In the genomic region with DNA sequence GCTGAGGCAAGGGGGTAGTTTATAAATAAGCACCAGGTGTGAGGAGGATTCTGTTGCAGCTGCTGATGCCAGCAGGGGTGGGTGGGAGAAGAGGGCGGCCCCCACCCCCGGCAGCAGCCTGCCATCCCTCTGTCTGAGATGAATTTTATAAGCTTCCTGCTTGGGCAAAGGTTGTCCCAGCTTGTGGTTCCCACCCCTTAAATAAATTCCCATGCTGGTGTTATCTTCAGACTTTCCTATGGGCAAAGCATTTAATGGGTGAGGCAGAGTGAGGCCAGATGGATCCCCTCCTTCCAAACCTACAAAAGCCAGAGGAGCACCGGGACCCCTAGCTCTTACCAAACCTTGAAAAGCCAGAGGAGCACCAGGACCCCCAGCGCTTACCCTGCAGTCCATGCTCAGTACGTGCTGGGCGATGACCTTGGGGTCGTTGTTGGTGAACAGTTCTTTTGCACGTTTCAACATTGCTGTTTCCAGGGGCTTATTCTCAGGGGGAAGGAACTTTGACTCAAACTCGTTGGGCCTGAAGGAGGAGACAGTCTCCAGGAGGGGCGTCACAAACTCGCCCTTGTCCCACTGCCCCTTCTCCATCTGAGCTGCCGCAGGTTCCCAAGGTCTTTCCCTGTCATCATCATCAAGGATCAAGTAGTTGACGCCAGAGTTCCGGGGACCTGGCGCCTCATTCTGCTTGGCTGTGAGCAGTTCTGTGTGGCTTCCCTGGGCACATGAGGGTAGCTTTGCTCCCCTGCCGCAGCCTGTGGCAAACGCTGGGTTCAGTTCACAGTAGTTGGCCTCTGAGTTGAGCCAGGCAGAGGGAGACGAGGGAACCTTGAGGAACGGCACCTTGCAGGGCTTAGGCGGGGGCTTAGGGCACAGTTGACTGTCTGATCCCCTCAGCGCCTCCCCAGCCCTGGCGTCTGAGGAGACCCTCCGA, we compare ENCODE assay signal across 18 cellular contexts.
A peak's percentile ranks its signal among the peaks of the same experiment; 100 is the strongest.
DNase-seq lines count a peak whose midpoint lies in the region; ATAC-seq and TF ChIP-seq lines count a peak whose summit lies in the region.
"Had no signal": no experiment of that assay in that cellular context is flagged by ENCODE, and none has a peak within 500 bp of the region (broad histone marks: within the 10 kb centered on the region; RNA-seq: fewer than 3 reads in every experiment).

No MANE protein-coding gene starts in this region.

- no peak overlapping the region for H3K4me3 ChIP-seq in breast epithelium
- no peak overlapping the region for H3K4me3 ChIP-seq in body of pancreas
- no peak overlapping the region for H3K4me3 ChIP-seq in vagina
- H3K4me3 ChIP-seq: BLaER1 treated with 17β-estradiol and CSF1 and Interleukin-3, amounts not matched to agents 10 nM and 100 nM had no signal

- peaks cover 69% of the 10 kb centered on the region for H3K36me3 Mint-ChIP-seq in MCF 10A (ENCODE audit: insufficient read depth, unreplicated experiment)
- peaks cover 36% of the 10 kb centered on the region for H3K36me3 Mint-ChIP-seq in nephron progenitor cell (ENCODE audit: low read depth)
- H3K36me3 Mint-ChIP-seq: activated CD4-positive, alpha-beta memory T cell treated with anti-CD3 and anti-CD28 coated beads for 36 hours; activated naive CD4-positive, alpha-beta T cell treated with anti-CD3 and anti-CD28 coated beads, Interleukin-2, amount 50 U/mL, for 72 hours had no signal

- intact Hi-C loops in breast epithelium (cut with DNase I; ENCODE audit: low total_unique reads) (no loop called here), MCF 10A (cut with micrococcal nuclease) (no loop called here), body of pancreas (cut with DNase I) (no loop called here), vagina (cut with DNase I) (no loop called here)

- H3K4me3 Mint-ChIP-seq in MCF 10A (ENCODE audit: unreplicated experiment) (no peak overlapping the region), nephron progenitor cell (no peak overlapping the region)
- H3K4me3 Mint-ChIP-seq: activated CD4-positive, alpha-beta memory T cell treated with anti-CD3 and anti-CD28 coated beads for 36 hours had no signal

- POLR2A ChIA-PET in MCF 10A (lab: Yijun Ruan, JAX) = interaction anchor here (0.6 to 3.3 kb wide), 8 partner anchors 14 to 642 kb away, joined by 3 to 12 read pairs (median 4); no protein-coding TSS in a partner anchor

- 77 to 86% methylated on average over 19 to 22 of the region's 23 CpGs for WGBS in body of pancreas, 2 donors

- TF ChIP-seq POLR2A in breast epithelium (IDR thresholded peaks at IDR 0.05) (no peak), body of pancreas (IDR thresholded peaks at IDR 0.05) (no peak), vagina (IDR thresholded peaks at IDR 0.05) (no peak)

- ATAC-seq in body of pancreas = no peak
- no peak for ATAC-seq in GM21526 (IDR thresholded peaks at IDR 0.05; ENCODE audit: low FRiP score, unreplicated experiment)
- ATAC-seq: activated naive CD4-positive, alpha-beta T cell treated with anti-CD3 and anti-CD28 coated beads, Interleukin-2, amount 50 U/mL, for 72 hours had no signal

- H3K27me3 Mint-ChIP-seq in MCF 10A (ENCODE audit: insufficient read depth, unreplicated experiment) (no peaks in the 10 kb centered on the region), nephron progenitor cell (ENCODE audit: low read depth, poor library complexity) (peaks cover 6% of the 10 kb centered on the region)
- H3K27me3 Mint-ChIP-seq: activated CD4-positive, alpha-beta memory T cell treated with anti-CD3 and anti-CD28 coated beads for 36 hours had no signal

- H3K27ac ChIP-seq in breast epithelium = peak overlapping the region; percentile 78 to 89
- H3K27ac ChIP-seq in body of pancreas = peak overlapping the region; percentile 50 to 92 (median 86)
- H3K27ac ChIP-seq in vagina = peak overlapping the region; percentile 5
- H3K27ac ChIP-seq: BLaER1 treated with 17β-estradiol and CSF1 and Interleukin-3, amounts not matched to agents 10 nM and 100 nM had no signal

- H3K4me1 Mint-ChIP-seq in MCF 10A (ENCODE audit: insufficient read depth, unreplicated experiment) = peaks cover 29% of the 10 kb centered on the region
- H3K4me1 Mint-ChIP-seq in nephron progenitor cell = peaks cover 53% of the 10 kb centered on the region

- TF ChIP-seq CTCF in breast epithelium (IDR thresholded peaks at IDR 0.05) = no peak
- TF ChIP-seq CTCF in MCF 10A (IDR thresholded peaks at IDR 0.05; ENCODE audit: unreplicated experiment) = no peak
- no peak for TF ChIP-seq CTCF in body of pancreas (IDR thresholded peaks at IDR 0.05)
- no peak for TF ChIP-seq CTCF in nephron progenitor cell (IDR thresholded peaks at IDR 0.05)
- no peak for TF ChIP-seq CTCF in vagina (IDR thresholded peaks at IDR 0.05)

- no peaks in the 10 kb centered on the region for H3K9me3 Mint-ChIP-seq in MCF 10A (ENCODE audit: unreplicated experiment)
- no peaks in the 10 kb centered on the region for H3K9me3 Mint-ChIP-seq in nephron progenitor cell
- H3K9me3 Mint-ChIP-seq: activated CD4-positive, alpha-beta memory T cell treated with anti-CD3 and anti-CD28 coated beads for 36 hours; activated naive CD4-positive, alpha-beta T cell treated with anti-CD3 and anti-CD28 coated beads, Interleukin-2, amount 50 U/mL, for 72 hours had no signal

- no peaks in the 10 kb centered on the region for H3K9me3 ChIP-seq in breast epithelium
- no peaks in the 10 kb centered on the region for H3K9me3 ChIP-seq in body of pancreas
- no peaks in the 10 kb centered on the region for H3K9me3 ChIP-seq in vagina
- H3K9me3 ChIP-seq: BLaER1 treated with 17β-estradiol and CSF1 and Interleukin-3, amounts not matched to agents 10 nM and 100 nM had no signal

- CTCF ChIA-PET in MCF 10A (lab: Yijun Ruan, JAX) = interaction anchor here (0.5 to 2.5 kb wide), 10 partner anchors 11 to 293 kb away, joined by 3 to 10 read pairs (median 4); no protein-coding TSS in a partner anchor

- H3K4me1 ChIP-seq in breast epithelium (peaks cover 8 to 32% of the 10 kb centered on the region in 2 donors), body of pancreas (peaks cover 73% of the 10 kb centered on the region), vagina (peaks cover 66% of the 10 kb centered on the region)

- H3K27ac Mint-ChIP-seq in MCF 10A (ENCODE audit: low read depth, unreplicated experiment) = no peak overlapping the region
- peak overlapping the region; percentile 57 for H3K27ac Mint-ChIP-seq in nephron progenitor cell
- H3K27ac Mint-ChIP-seq: activated CD4-positive, alpha-beta memory T cell treated with anti-CD3 and anti-CD28 coated beads for 36 hours; activated naive CD4-positive, alpha-beta T cell treated with anti-CD3 and anti-CD28 coated beads, Interleukin-2, amount 50 U/mL, for 72 hours had no signal

- DNase-seq in breast epithelium (ENCODE audit: low spot score in 2 of 2) = peak in 1 of 2 donors; percentile 17
- no peak for DNase-seq in MCF 10A (ENCODE audit: unreplicated experiment)
- no peak for DNase-seq in body of pancreas
- no peak for DNase-seq in nephron progenitor cell
- peak in 1 of 2 donors; percentile 67 for DNase-seq in vagina (ENCODE audit: extremely low spot score in 2 of 2)
- no peak for DNase-seq in hepatic stellate cell (ENCODE audit: low spot score)
- no peak for DNase-seq in RKO (ENCODE audit: low spot score)
- DNase-seq: activated CD4-positive, alpha-beta memory T cell treated with anti-CD3 and anti-CD28 coated beads for 36 hours; activated T-cell treated with anti-CD3 and anti-CD28 coated beads, Interleukin-2, amount 50 U/mL, for 1 hour; cortex of kidney; foreskin fibroblast; NCI-H1436; SHP77 treated with DMSO at 0.1 percent for 48 hours; stimulated activated CD8-positive, alpha-beta memory T cell treated with anti-CD3 and anti-CD28 coated beads, Interleukin-4, amount 100 ng/mL, for 48 hours; substantia nigra had no signal

- H3K36me3 ChIP-seq in breast epithelium = peaks cover 9% of the 10 kb centered on the region
- H3K36me3 ChIP-seq in body of pancreas (replicated peaks in 1 of 2; ENCODE audit: insufficient read depth in 1 of 2, low read depth in 2 of 2) = no peaks in the 10 kb centered on the region
- H3K36me3 ChIP-seq in vagina = peaks cover 0 to 14% of the 10 kb centered on the region in 2 donors

- BruUV-seq in MCF 10A (replicated peaks; lab: Mats Ljungman, UMichigan) = no TSS peak

- H3K27me3 ChIP-seq in breast epithelium = no peaks in the 10 kb centered on the region
- no peaks in the 10 kb centered on the region for H3K27me3 ChIP-seq in body of pancreas
- H3K27me3 ChIP-seq in vagina = no peaks in the 10 kb centered on the region
- H3K27me3 ChIP-seq: BLaER1 treated with 17β-estradiol and CSF1 and Interleukin-3, amounts not matched to agents 10 nM and 100 nM had no signal

Comparison
In these comparisons a context has a peak if more than half of its experiments do, and no peak if none do; other contexts are left out.
1. H3K27ac ChIP-seq: peak in every context shown above with its lines; median percentile 86 in body of pancreas; 84 in breast epithelium; 5 in vagina.